In genomic region chr3:174873832-174874231, GRCh38 we compare ENCODE assay signal across 26 cellular contexts. TPM values are rescaled to one million over a fixed set of nuclear protein-coding genes. Genes with fewer than 3 reads are reported as not detected.
"Had no signal": no experiment of that assay in that cellular context is flagged by ENCODE, and none has a peak within 500 bp of the region (broad histone marks: within the 10 kb centered on the region; RNA-seq: fewer than 3 reads in every experiment).

No MANE protein-coding gene starts in this region.

- ATAC-seq: effector memory CD8-positive, alpha-beta T cell; heart right ventricle; left cardiac atrium; left ventricle myocardium superior; natural killer cell; psoas muscle; right cardiac atrium; stimulated activated effector memory CD8-positive, alpha-beta T cell treated with anti-CD3 and anti-CD28 coated beads, Interleukin-12 subunit alpha, Interleukin-12 subunit beta, amount 100 ng/mL, for 72 hours had no signal

- H3K36me3 ChIP-seq: esophagus squamous epithelium, heart right ventricle, ovary, sigmoid colon, stomach, thyroid gland had no signal

- H3K9me3 ChIP-seq: esophagus squamous epithelium, heart right ventricle, ovary, psoas muscle, sigmoid colon, stomach, thyroid gland had no signal

- H3K4me1 ChIP-seq: esophagus squamous epithelium, heart right ventricle, psoas muscle, sigmoid colon, thyroid gland had no signal

- H3K4me3 ChIP-seq: coronary artery, esophagus squamous epithelium, heart right ventricle, lung, ovary, psoas muscle, sigmoid colon, stomach, thyroid gland had no signal

- H3K27ac ChIP-seq: coronary artery, esophagus squamous epithelium, heart right ventricle, ovary, psoas muscle, sigmoid colon, thyroid gland had no signal

- H3K27me3 ChIP-seq: esophagus squamous epithelium, heart right ventricle, ovary, sigmoid colon, stomach, thyroid gland had no signal

- DNase-seq: dermis blood vessel endothelial cell; effector memory CD8-positive, alpha-beta T cell; erythroblast; esophagus squamous epithelium; foreskin melanocyte; glutamatergic neuron; heart right ventricle; hippocampal formation; left cardiac atrium; left ventricle myocardium superior; natural killer cell; occipital lobe; ovary; posterior cingulate gyrus; psoas muscle; right cardiac atrium; sigmoid colon; stimulated activated CD4-positive, alpha-beta T cell treated with anti-CD3 and anti-CD28 coated beads, Interleukin-2, amount 100 ng/mL, for 24 hours; stimulated activated CD4-positive, alpha-beta T cell treated with anti-CD3 and anti-CD28 coated beads, Interleukin-4, amount 100 ng/mL, for 24 hours; stimulated activated naive CD4-positive, alpha-beta T cell treated with Interleukin-2 at 50 U/mL for 16 hours; stomach; thyroid gland; trophoblast cell had no signal

RNA-seq across cellular contexts. Expression of gene NAALADL2, which starts 14.7 kb away (rescaled TPM):
- total RNA-seq: natural killer cell had no signal
